Comparison of ENCODE assay signal across 26 cellular contexts in genomic region chr20:63529861-63530787, GRCh38. TPM values are rescaled to one million over a fixed set of nuclear protein-coding genes. Genes with fewer than 3 reads are reported as not detected.
DNase-seq lines count a peak whose midpoint lies in the region; ATAC-seq and TF ChIP-seq lines count a peak whose summit lies in the region.
"Had no signal": no experiment of that assay in that cellular context is flagged by ENCODE, and none has a peak within 500 bp of the region (broad histone marks: within the 10 kb centered on the region; RNA-seq: fewer than 3 reads in every experiment).

No MANE protein-coding gene starts in this region.

- H3K36me3 ChIP-seq in BE2C (no peaks in the 10 kb centered on the region), H7 (replicated peaks; ENCODE audit: control insufficient read depth, insufficient read depth, low read length) (no peaks in the 10 kb centered on the region), neural progenitor cell (no peaks in the 10 kb centered on the region)
- H3K36me3 ChIP-seq: breast epithelium, prostate gland had no signal

- H3K4me1 Mint-ChIP-seq in glutamatergic neuron (ENCODE audit: low read depth, unreplicated experiment): peaks cover 12% of the 10 kb centered on the region
- H3K4me1 Mint-ChIP-seq in neural progenitor cell: peaks cover 4% of the 10 kb centered on the region

- H3K9ac ChIP-seq in neural progenitor cell: no peak overlapping the region
- H3K9ac ChIP-seq: GM23248 had no signal

- H3K4me1 ChIP-seq in BE2C: no peaks in the 10 kb centered on the region
- no peaks in the 10 kb centered on the region for H3K4me1 ChIP-seq in neural progenitor cell
- H3K4me1 ChIP-seq: prostate gland had no signal

- peak; percentile 12 for DNase-seq in BE2C
- DNase-seq in H7: peak; percentile 65
- DNase-seq in glutamatergic neuron: peak; percentile 15
- peak; percentile 0 for DNase-seq in neural progenitor cell (ENCODE audit: low spot score)
- no peak for DNase-seq in NCI-H1930 (lab: John Stamatoyannopoulos, UW)
- DNase-seq in activated T-cell treated with anti-CD3 and anti-CD28 coated beads, Interleukin-2, amount 50 U/mL, for 1 hour: no peak
- DNase-seq: activated CD4-positive, alpha-beta memory T cell treated with anti-CD3 and anti-CD28 coated beads, Interleukin-2, amount 10 ng/mL, durations not matched to agents 7 days and 5 days; activated gamma-delta T cell; activated T-cell treated with anti-CD3 and anti-CD28 coated beads for 4 hours; amniotic stem cell; GM23248; NCI-H2107; NCI-H524; T-helper 9 cell had no signal

- H3K9me3 Mint-ChIP-seq in glutamatergic neuron (ENCODE audit: unreplicated experiment): peaks cover 4% of the 10 kb centered on the region
- no peaks in the 10 kb centered on the region for H3K9me3 Mint-ChIP-seq in neural progenitor cell
- H3K9me3 Mint-ChIP-seq: activated CD4-positive, alpha-beta memory T cell treated with anti-CD3 and anti-CD28 coated beads, Interleukin-2, amount 10 ng/mL, durations not matched to agents 7 days and 5 days; neural crest cell had no signal

- no peak overlapping the region for H3K27ac ChIP-seq in neural progenitor cell
- H3K27ac ChIP-seq: breast epithelium, coronary artery, GM23248, prostate gland had no signal

- peaks cover 2% of the 10 kb centered on the region for H4K20me1 ChIP-seq in neural progenitor cell (ENCODE audit: low read depth)

- H3K4me2 ChIP-seq in neural progenitor cell: no peak overlapping the region

- H3K4me3 Mint-ChIP-seq in glutamatergic neuron (ENCODE audit: unreplicated experiment): no peak overlapping the region
- no peak overlapping the region for H3K4me3 Mint-ChIP-seq in neural progenitor cell
- H3K4me3 Mint-ChIP-seq: activated CD4-positive, alpha-beta memory T cell treated with anti-CD3 and anti-CD28 coated beads, Interleukin-2, amount 10 ng/mL, durations not matched to agents 7 days and 5 days; stimulated activated memory B cell treated with anti-CD40 and anti-IgM and Interleukin-4, amounts not matched to agents 10 μg/mL and 1 μg/mL and 100 μg/mL, for 72 hours had no signal

- no peaks in the 10 kb centered on the region for H3K79me2 ChIP-seq in neural progenitor cell (ENCODE audit: low read depth)

- H3K9me3 ChIP-seq in BE2C (no peaks in the 10 kb centered on the region), neural progenitor cell (ENCODE audit: low read depth) (no peaks in the 10 kb centered on the region)
- H3K9me3 ChIP-seq: breast epithelium, prostate gland had no signal

- no peak overlapping the region for H2AFZ ChIP-seq in neural progenitor cell (replicated peaks)
- H2AFZ ChIP-seq: GM23248 had no signal

- H3K27me3 Mint-ChIP-seq in glutamatergic neuron (ENCODE audit: unreplicated experiment): peaks cover 9% of the 10 kb centered on the region
- peaks cover 11% of the 10 kb centered on the region for H3K27me3 Mint-ChIP-seq in neural progenitor cell (ENCODE audit: insufficient read depth, low read depth)

- H3K27ac Mint-ChIP-seq in glutamatergic neuron (ENCODE audit: unreplicated experiment) (no peak overlapping the region), neural progenitor cell (no peak overlapping the region)
- H3K27ac Mint-ChIP-seq: activated CD4-positive, alpha-beta memory T cell treated with anti-CD3 and anti-CD28 coated beads, Interleukin-2, amount 10 ng/mL, durations not matched to agents 7 days and 5 days; stimulated activated memory B cell treated with anti-CD40 and anti-IgM and Interleukin-4, amounts not matched to agents 10 μg/mL and 1 μg/mL and 100 μg/mL, for 72 hours had no signal

- no peaks in the 10 kb centered on the region for H3K36me3 Mint-ChIP-seq in glutamatergic neuron (ENCODE audit: unreplicated experiment)
- H3K36me3 Mint-ChIP-seq in neural progenitor cell: no peaks in the 10 kb centered on the region
- H3K36me3 Mint-ChIP-seq: stimulated activated memory B cell treated with anti-CD40 and anti-IgM and Interleukin-4, amounts not matched to agents 10 μg/mL and 1 μg/mL and 100 μg/mL, for 72 hours had no signal

- ATAC-seq in HG02642 (IDR thresholded peaks at IDR 0.05; ENCODE audit: poor library complexity, unreplicated experiment): no peak
- ATAC-seq: stimulated activated memory B cell treated with anti-CD40 and anti-IgM and Interleukin-4, amounts not matched to agents 10 μg/mL and 1 μg/mL and 100 μg/mL, for 72 hours had no signal

- H3K27me3 ChIP-seq in BE2C: no peaks in the 10 kb centered on the region
- H3K27me3 ChIP-seq in H7 (ENCODE audit: control insufficient read depth, insufficient read depth, low read length): no peaks in the 10 kb centered on the region
- no peaks in the 10 kb centered on the region for H3K27me3 ChIP-seq in neural progenitor cell

- TF ChIP-seq CTCF in BE2C (IDR thresholded peaks at IDR 0.05; ENCODE audit: low read depth, low read length) (no peak), glutamatergic neuron (IDR thresholded peaks at IDR 0.05; ENCODE audit: partially characterized antibody, unreplicated experiment) (no peak), neural progenitor cell (IDR thresholded peaks at IDR 0.05) (no peak)

- peaks cover 8% of the 10 kb centered on the region for H3F3A ChIP-seq in neural progenitor cell (ENCODE audit: low read depth)

- H3K4me3 ChIP-seq in BE2C (ENCODE audit: low read depth, low read length) (no peak overlapping the region), H7 (ENCODE audit: insufficient read depth, low read depth, low read length) (no peak overlapping the region), neural progenitor cell (no peak overlapping the region)
- H3K4me3 ChIP-seq: breast epithelium, coronary artery, GM12878, GM23248, prostate gland had no signal

RNA-seq across cellular contexts. Expression of gene PTK6, which starts 7.1 kb away (rescaled TPM):
- 1.2 TPM for polyA plus RNA-seq in BE2C (2012; ENCODE audit: insufficient read depth, insufficient read length, low read depth)
- total RNA-seq in H7 (2014; rRNA removed; shearing (Covaris generic)): 0.14 and 0.30 TPM in 2 replicates
- 0.17 TPM for total RNA-seq in glutamatergic neuron (ENCODE audit: unreplicated experiment)
- not detected in 2 replicates for total RNA-seq in neural progenitor cell (ENCODE audit: low replicate concordance)
- total RNA-seq: glomerular endothelial cell, GM23248, M059J, neural crest cell, temporal lobe had no signal
- polyA plus RNA-seq: GM23248 had no signal

RNA-seq across cellular contexts. Expression of gene PPDPF, which starts 9.6 kb away (rescaled TPM):
- polyA plus RNA-seq in BE2C (2012; ENCODE audit: insufficient read depth, insufficient read length, low read depth): 447 TPM
- 79.7 and 94.2 TPM in 2 replicates for total RNA-seq in H7 (2014; rRNA removed; shearing (Covaris generic))
- total RNA-seq in glutamatergic neuron (ENCODE audit: unreplicated experiment) (293 TPM), neural progenitor cell (ENCODE audit: low replicate concordance) (4.1 and 82.2 TPM in 2 replicates)

RNA-seq across cellular contexts. Expression of gene SRMS, which starts 17.4 kb away (rescaled TPM):
- polyA plus RNA-seq in BE2C (2012; ENCODE audit: insufficient read depth, insufficient read length, low read depth): not detected
- total RNA-seq in H7 (2014; rRNA removed; shearing (Covaris generic)): 0.21 and 0.33 TPM in 2 replicates
- total RNA-seq in glutamatergic neuron (ENCODE audit: unreplicated experiment): not detected
- not detected in 2 replicates for total RNA-seq in neural progenitor cell (ENCODE audit: low replicate concordance)
- total RNA-seq: activated CD4-positive, alpha-beta memory T cell treated with anti-CD3 and anti-CD28 coated beads, Interleukin-2, amount 10 ng/mL, durations not matched to agents 7 days and 5 days; glomerular endothelial cell; GM12878; GM23248; M059J; neural crest cell; RPMI7951; temporal lobe had no signal
- polyA plus RNA-seq: GM12878, GM23248, small intestine had no signal

RNA-seq across cellular contexts. Expression of gene FNDC11, which starts 23.8 kb away (rescaled TPM):
- polyA plus RNA-seq in BE2C (2012; ENCODE audit: insufficient read depth, insufficient read length, low read depth): not detected
- total RNA-seq in H7 (2014; rRNA removed; shearing (Covaris generic)): 6.4 and 8.0 TPM in 2 replicates
- total RNA-seq in glutamatergic neuron (ENCODE audit: unreplicated experiment): 9.3 TPM
- total RNA-seq in neural progenitor cell (ENCODE audit: low replicate concordance): 0.39 and 9.0 TPM in 2 replicates
- total RNA-seq: M059J had no signal

RNA-seq across cellular contexts. Expression of gene EEF1A2, which starts 31.2 kb away (rescaled TPM):
- 3,079 TPM for polyA plus RNA-seq in BE2C (2012; ENCODE audit: insufficient read depth, insufficient read length, low read depth)
- 30.7 and 37.1 TPM in 2 replicates for total RNA-seq in H7 (2014; rRNA removed; shearing (Covaris generic))
- total RNA-seq in glutamatergic neuron (ENCODE audit: unreplicated experiment) (55.3 TPM), neural progenitor cell (ENCODE audit: low replicate concordance) (0.54 and 1.5 TPM in 2 replicates)
- polyA plus RNA-seq: GM12878, GM23248 had no signal

Comparison
In these comparisons a context has a peak if more than half of its experiments do, and no peak if none do; other contexts are left out.
1. DNase-seq: peak in BE2C (single experiment), H7 (single experiment), glutamatergic neuron (single experiment) and neural progenitor cell (single experiment); none in NCI-H1930 (0 of 2) and activated T-cell treated with anti-CD3 and anti-CD28 coated beads, Interleukin-2, amount 50 U/mL, for 1 hour (single experiment).